Comparison of ENCODE assay signal across 2 cellular contexts in the genomic region with DNA sequence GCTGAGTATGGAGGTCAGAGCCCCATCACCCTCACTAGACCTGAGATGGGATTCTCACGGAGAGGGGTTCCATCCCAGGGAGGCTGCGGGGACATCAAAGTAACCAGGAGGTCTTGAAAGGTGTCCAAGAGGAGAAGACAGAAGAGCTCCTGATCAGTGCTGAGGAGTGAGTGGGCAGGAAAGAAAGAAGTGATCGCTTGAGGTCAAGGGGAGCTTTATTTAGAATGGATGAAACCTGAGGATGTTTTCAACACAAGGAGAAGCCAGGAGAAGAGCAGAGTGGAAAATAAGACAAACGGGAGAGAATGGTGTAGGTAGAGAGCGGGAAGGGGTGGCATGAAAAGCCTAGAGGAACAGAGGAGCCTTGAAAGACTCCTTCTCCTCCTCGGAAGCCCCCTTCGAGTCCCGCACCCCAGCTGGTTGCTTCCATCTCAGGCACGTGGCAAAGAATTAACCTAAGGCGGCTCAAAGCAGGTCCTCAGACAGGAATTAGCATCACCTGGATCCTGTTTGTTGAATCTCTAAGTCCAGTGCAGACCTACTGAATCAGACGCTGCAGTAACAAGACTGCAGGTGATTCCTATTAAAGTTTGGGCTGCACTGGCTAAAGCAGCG.
TF ChIP-seq lines count a peak whose summit lies in the region.

No MANE protein-coding gene starts in this region.

TF ChIP-seq in IMR-90, 13 proteins besides CTCF, POLR2A, EP300 and RAD21 (continued from another document):
- TF ChIP-seq NFE2L2 (IDR thresholded peaks at IDR 0.05; ENCODE audit: low read depth, low read length) = no peak
- no peak for TF ChIP-seq MAZ (IDR thresholded peaks at IDR 0.05; ENCODE audit: borderline replicate concordance, low read depth, low read length)
- no peak for TF ChIP-seq CEBPB (IDR thresholded peaks at IDR 0.05; ENCODE audit: low read depth, low read length)
- no peak for TF ChIP-seq SMC3 (IDR thresholded peaks at IDR 0.05; ENCODE audit: low read depth, low read length)
- TF ChIP-seq USF2 (IDR thresholded peaks at IDR 0.05; ENCODE audit: low read depth, low read length) = no peak
- no peak for TF ChIP-seq CHD1 (IDR thresholded peaks at IDR 0.05; ENCODE audit: low read depth, low read length)
- no peak for TF ChIP-seq MXI1 (IDR thresholded peaks at IDR 0.05; ENCODE audit: borderline replicate concordance, low read depth, low read length)
- TF ChIP-seq BHLHE40 (IDR thresholded peaks at IDR 0.05; ENCODE audit: low read depth, low read length) = no peak
- no peak for TF ChIP-seq RCOR1 (IDR thresholded peaks at IDR 0.05; ENCODE audit: insufficient replicate concordance, low read length)
- TF ChIP-seq, protein P1, sequence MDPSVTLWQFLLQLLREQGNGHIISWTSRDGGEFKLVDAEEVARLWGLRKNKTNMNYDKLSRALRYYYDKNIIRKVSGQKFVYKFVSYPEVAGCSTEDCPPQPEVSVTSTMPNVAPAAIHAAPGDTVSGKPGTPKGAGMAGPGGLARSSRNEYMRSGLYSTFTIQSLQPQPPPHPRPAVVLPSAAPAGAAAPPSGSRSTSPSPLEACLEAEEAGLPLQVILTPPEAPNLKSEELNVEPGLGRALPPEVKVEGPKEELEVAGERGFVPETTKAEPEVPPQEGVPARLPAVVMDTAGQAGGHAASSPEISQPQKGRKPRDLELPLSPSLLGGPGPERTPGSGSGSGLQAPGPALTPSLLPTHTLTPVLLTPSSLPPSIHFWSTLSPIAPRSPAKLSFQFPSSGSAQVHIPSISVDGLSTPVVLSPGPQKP (IDR thresholded peaks at IDR 0.05; ENCODE audit: borderline replicate concordance, low read depth, low read length) = no peak
- no peak for TF ChIP-seq RFX5 (IDR thresholded peaks at IDR 0.05; ENCODE audit: low read depth, low read length)
TF ChIP-seq in IMR-90: peak in this region for 0.

TF ChIP-seq in WTC11, 78 proteins besides CTCF, POLR2A, EP300 and RAD21 (continued from another document):
- TF ChIP-seq MLX (CRISPR knock-in tag; IDR thresholded peaks at IDR 0.05) (no peak), ZNF232 (CRISPR knock-in tag; IDR thresholded peaks at IDR 0.05) (no peak), MYBL2 (CRISPR knock-in tag; IDR thresholded peaks at IDR 0.05) (no peak), ATF1 (CRISPR knock-in tag; IDR thresholded peaks at IDR 0.05) (no peak), ZNF416 (CRISPR knock-in tag; IDR thresholded peaks at IDR 0.05) (no peak), USF1 (CRISPR knock-in tag; IDR thresholded peaks at IDR 0.05) (no peak), FOXK1 (CRISPR knock-in tag; IDR thresholded peaks at IDR 0.05) (no peak), CBFB (CRISPR knock-in tag; IDR thresholded peaks at IDR 0.05; ENCODE audit: low read depth) (no peak), GABPB1 (CRISPR knock-in tag; IDR thresholded peaks at IDR 0.05) (no peak), TCF7 (CRISPR knock-in tag; IDR thresholded peaks at IDR 0.05; ENCODE audit: low read depth) (no peak)
- TF ChIP-seq, protein P2, sequence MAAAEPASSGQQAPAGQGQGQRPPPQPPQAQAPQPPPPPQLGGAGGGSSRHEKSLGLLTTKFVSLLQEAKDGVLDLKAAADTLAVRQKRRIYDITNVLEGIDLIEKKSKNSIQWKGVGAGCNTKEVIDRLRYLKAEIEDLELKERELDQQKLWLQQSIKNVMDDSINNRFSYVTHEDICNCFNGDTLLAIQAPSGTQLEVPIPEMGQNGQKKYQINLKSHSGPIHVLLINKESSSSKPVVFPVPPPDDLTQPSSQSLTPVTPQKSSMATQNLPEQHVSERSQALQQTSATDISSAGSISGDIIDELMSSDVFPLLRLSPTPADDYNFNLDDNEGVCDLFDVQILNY (CRISPR knock-in tag; IDR thresholded peaks at IDR 0.05) = no peak
- TF ChIP-seq, protein P3, sequence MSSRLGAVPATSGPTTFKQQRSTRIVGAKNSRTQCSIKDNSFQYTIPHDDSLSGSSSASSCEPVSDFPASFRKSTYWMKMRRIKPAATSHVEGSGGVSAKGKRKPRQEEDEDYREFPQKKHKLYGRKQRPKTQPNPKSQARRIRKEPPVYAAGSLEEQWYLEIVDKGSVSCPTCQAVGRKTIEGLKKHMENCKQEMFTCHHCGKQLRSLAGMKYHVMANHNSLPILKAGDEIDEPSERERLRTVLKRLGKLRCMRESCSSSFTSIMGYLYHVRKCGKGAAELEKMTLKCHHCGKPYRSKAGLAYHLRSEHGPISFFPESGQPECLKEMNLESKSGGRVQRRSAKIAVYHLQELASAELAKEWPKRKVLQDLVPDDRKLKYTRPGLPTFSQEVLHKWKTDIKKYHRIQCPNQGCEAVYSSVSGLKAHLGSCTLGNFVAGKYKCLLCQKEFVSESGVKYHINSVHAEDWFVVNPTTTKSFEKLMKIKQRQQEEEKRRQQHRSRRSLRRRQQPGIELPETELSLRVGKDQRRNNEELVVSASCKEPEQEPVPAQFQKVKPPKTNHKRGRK (CRISPR knock-in tag; IDR thresholded peaks at IDR 0.05; ENCODE audit: borderline replicate concordance) = no peak
